In genomic region chr4:136650541-136651277, GRCh38 we compare ENCODE assay signal across 11 cellular contexts.
DNase-seq lines count a peak whose midpoint lies in the region; ATAC-seq and TF ChIP-seq lines count a peak whose summit lies in the region.
"Had no signal": no experiment of that assay in that cellular context is flagged by ENCODE, and none has a peak within 500 bp of the region (broad histone marks: within the 10 kb centered on the region; RNA-seq: fewer than 3 reads in every experiment).

No MANE protein-coding gene starts in this region.

- no peak overlapping the region for H3K27ac Mint-ChIP-seq in activated T-helper 2 cell treated with anti-CD3 and anti-CD28 coated beads, Interferon-gamma antibody, Interleukin-2, Interleukin-4, amounts not matched to agents 10 μg/mL and 5 μg/mL and 100 μg/mL, durations not matched to agents 14 hours and 24 hours and 36 hours

- no peaks in the 10 kb centered on the region for H3K36me3 ChIP-seq in kidney epithelial cell (ENCODE audit: control insufficient read depth, insufficient read depth, low read length)

- peak; percentile 66 for DNase-seq in NCI-H748 treated with DMSO at 0.1 percent for 48 hours (lab: John Stamatoyannopoulos, UW)
- peak; percentile 78 for DNase-seq in kidney epithelial cell (ENCODE audit: low read depth)
- DNase-seq in nucleus accumbens (lab: John Stamatoyannopoulos, UW) = no peak
- DNase-seq in GM13977 (ENCODE audit: low spot score) = no peak
- DNase-seq in middle frontal gyrus (ENCODE audit: extremely low spot score, low spot score) = no peak
- no peak for DNase-seq in activated T-helper 2 cell treated with anti-CD3 and anti-CD28 coated beads, Interferon-gamma antibody, Interleukin-2, Interleukin-4, amounts not matched to agents 10 μg/mL and 5 μg/mL and 100 μg/mL, durations not matched to agents 14 hours and 24 hours and 36 hours (ENCODE audit: low spot score)
- DNase-seq: DMS79 had no signal

- peaks cover 3% of the 10 kb centered on the region for H3K9me3 Mint-ChIP-seq in activated T-helper 2 cell treated with anti-CD3 and anti-CD28 coated beads, Interferon-gamma antibody, Interleukin-2, Interleukin-4, amounts not matched to agents 10 μg/mL and 5 μg/mL and 100 μg/mL, durations not matched to agents 14 hours and 24 hours and 36 hours
- H3K9me3 Mint-ChIP-seq: nephron had no signal

- H3K4me3 ChIP-seq in kidney epithelial cell (ENCODE audit: low read depth, low read length) = no peak overlapping the region

- TF ChIP-seq CTCF in kidney epithelial cell (IDR thresholded peaks at IDR 0.05; ENCODE audit: insufficient read depth, low read length, poor library complexity, severe bottlenecking) (no peak), GM13977 (IDR thresholded peaks at IDR 0.05; ENCODE audit: extremely low read depth, insufficient read depth, missing control alignments) (no peak)

- no peaks in the 10 kb centered on the region for H3K4me1 Mint-ChIP-seq in activated T-helper 2 cell treated with anti-CD3 and anti-CD28 coated beads, Interferon-gamma antibody, Interleukin-2, Interleukin-4, amounts not matched to agents 10 μg/mL and 5 μg/mL and 100 μg/mL, durations not matched to agents 14 hours and 24 hours and 36 hours (ENCODE audit: low read depth)

- no peaks in the 10 kb centered on the region for H3K27me3 Mint-ChIP-seq in activated T-helper 2 cell treated with anti-CD3 and anti-CD28 coated beads, Interferon-gamma antibody, Interleukin-2, Interleukin-4, amounts not matched to agents 10 μg/mL and 5 μg/mL and 100 μg/mL, durations not matched to agents 14 hours and 24 hours and 36 hours (ENCODE audit: low read depth)

- H3K36me3 Mint-ChIP-seq in activated T-helper 2 cell treated with anti-CD3 and anti-CD28 coated beads, Interferon-gamma antibody, Interleukin-2, Interleukin-4, amounts not matched to agents 10 μg/mL and 5 μg/mL and 100 μg/mL, durations not matched to agents 14 hours and 24 hours and 36 hours (ENCODE audit: low read depth) = no peaks in the 10 kb centered on the region

- H3K4me3 Mint-ChIP-seq in activated T-helper 2 cell treated with anti-CD3 and anti-CD28 coated beads, Interferon-gamma antibody, Interleukin-2, Interleukin-4, amounts not matched to agents 10 μg/mL and 5 μg/mL and 100 μg/mL, durations not matched to agents 14 hours and 24 hours and 36 hours (ENCODE audit: low read depth) = no peak overlapping the region
- H3K4me3 Mint-ChIP-seq: nephron had no signal

- peak; percentile 90 for ATAC-seq in GM18520 (IDR thresholded peaks at IDR 0.05; ENCODE audit: unreplicated experiment)
- ATAC-seq in HG03135 (IDR thresholded peaks at IDR 0.05; ENCODE audit: unreplicated experiment) = peak; percentile 61
- ATAC-seq: esophagus mucosa had no signal

- in situ Hi-C loops in GM13977 (cut with MboI; ENCODE audit: low pct_unique_long_range_greater_than_20kb, low sequenced_read_pairs, unreplicated experiment) = no loop called here

- H3K27me3 ChIP-seq in kidney epithelial cell (ENCODE audit: control insufficient read depth, insufficient read depth, low read length) = no peaks in the 10 kb centered on the region

- intact Hi-C loops in activated T-helper 2 cell treated with anti-CD3 and anti-CD28 coated beads, Interferon-gamma antibody, Interleukin-2, Interleukin-4, amounts not matched to agents 10 μg/mL and 5 μg/mL and 100 μg/mL, durations not matched to agents 14 hours and 24 hours and 36 hours (cut with micrococcal nuclease) = no loop called here

Comparison
In these comparisons a context has a peak if more than half of its experiments do, and no peak if none do; other contexts are left out.
1. DNase-seq: peak in NCI-H748 treated with DMSO at 0.1 percent for 48 hours (single experiment) and kidney epithelial cell (single experiment); none in nucleus accumbens (0 of 56), GM13977 (single experiment), middle frontal gyrus (single experiment) and activated T-helper 2 cell treated with anti-CD3 and anti-CD28 coated beads, Interferon-gamma antibody, Interleukin-2, Interleukin-4, amounts not matched to agents 10 μg/mL and 5 μg/mL and 100 μg/mL, durations not matched to agents 14 hours and 24 hours and 36 hours (single experiment).